ENCODE assay signal across 11 cellular contexts in the genomic region with DNA sequence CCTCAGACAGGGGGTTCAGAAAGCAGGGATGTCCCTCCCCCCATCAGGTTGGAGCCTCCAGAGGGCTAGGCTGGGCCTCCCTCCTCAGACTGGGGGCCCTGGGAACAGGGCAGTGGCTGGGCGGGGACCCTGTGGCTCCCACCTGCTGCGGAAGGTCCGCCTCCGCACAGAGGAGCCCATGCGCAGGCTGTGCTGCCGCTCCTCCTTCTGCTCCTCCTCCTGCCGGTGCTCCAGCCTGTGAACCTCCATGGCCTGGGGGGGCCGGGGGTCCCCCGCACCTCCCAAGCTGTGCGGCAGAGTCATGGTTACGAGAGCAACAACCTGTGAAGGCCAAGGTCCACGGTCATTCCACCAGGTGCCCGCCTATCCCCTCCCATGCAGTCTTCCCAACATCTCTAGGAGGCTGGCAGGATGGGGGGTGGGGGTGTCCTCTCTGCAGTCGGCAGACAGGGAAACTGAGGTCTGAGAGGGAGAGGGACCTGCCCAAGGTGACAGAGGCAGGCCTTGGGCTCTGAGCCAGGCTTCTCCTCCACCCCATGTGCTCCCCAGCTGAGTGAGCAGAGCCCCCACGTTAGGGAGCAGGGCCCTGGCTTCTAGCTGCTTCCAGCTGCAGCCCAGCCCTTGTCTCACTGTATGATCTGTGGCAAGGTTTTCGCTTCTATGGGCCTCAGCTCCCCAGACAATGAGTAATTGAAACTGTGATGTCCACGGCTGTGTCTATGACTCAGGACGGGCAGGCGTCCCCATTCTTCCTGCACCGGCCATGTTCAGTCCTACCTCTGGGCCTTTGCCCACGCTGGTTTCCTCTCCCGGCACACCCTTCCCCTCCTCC. TPM values are rescaled to one million over a fixed set of nuclear protein-coding genes. Genes with fewer than 3 reads are reported as not detected.
DNase-seq lines count a peak whose midpoint lies in the region; ATAC-seq and TF ChIP-seq lines count a peak whose summit lies in the region.
"Had no signal": no experiment of that assay in that cellular context is flagged by ENCODE, and none has a peak within 500 bp of the region (broad histone marks: within the 10 kb centered on the region; RNA-seq: fewer than 3 reads in every experiment).

No MANE protein-coding gene starts in this region.

- H3K4me1 ChIP-seq in BLaER1 treated with 17β-estradiol and CSF1 and Interleukin-3, amounts not matched to agents 10 nM and 100 nM, result peaks cover 17 to 55% (median 42%) of the 10 kb centered on the region in 10 experiments
- peaks cover 9% of the 10 kb centered on the region for H3K4me1 ChIP-seq in mucosa of descending colon (ENCODE audit: low read depth)

- peak overlapping the region in 7 of 11 experiments; percentile 10 to 57 (median 39); a peak in 11 of 22 replicates for H3K4me2 ChIP-seq in BLaER1 treated with 17β-estradiol and CSF1 and Interleukin-3, amounts not matched to agents 10 nM and 100 nM

- no peaks in the 10 kb centered on the region for H4K20me1 ChIP-seq in BLaER1 treated with 17β-estradiol and CSF1 and Interleukin-3, amounts not matched to agents 10 nM and 100 nM

- H3K9me3 Mint-ChIP-seq in natural killer cell treated with Interleukin-12 subunit alpha and Interleukin-12 subunit beta and Interleukin-15 and Interleukin-18, amount 100 ng/mL, for 72 hours, result no peaks in the 10 kb centered on the region

- H3K36me3 ChIP-seq in BLaER1 treated with 17β-estradiol and CSF1 and Interleukin-3, amounts not matched to agents 10 nM and 100 nM, result no peaks in the 10 kb centered on the region
- H3K36me3 ChIP-seq in mucosa of descending colon (ENCODE audit: low read depth), result no peaks in the 10 kb centered on the region
- H3K36me3 ChIP-seq: uterus had no signal

- ATAC-seq in mucosa of descending colon (peak; percentile 73), sciatic nerve (no peak), GM21515 (IDR thresholded peaks at IDR 0.05; ENCODE audit: unreplicated experiment) (no peak), HG02938 (IDR thresholded peaks at IDR 0.05; ENCODE audit: unreplicated experiment) (no peak)
- no peak for ATAC-seq in natural killer cell treated with Interleukin-12 subunit alpha and Interleukin-12 subunit beta and Interleukin-15 and Interleukin-18, amount 100 ng/mL, for 72 hours

- H3K4me3 ChIP-seq in BLaER1 treated with 17β-estradiol and CSF1 and Interleukin-3, amounts not matched to agents 10 nM and 100 nM, result no peak overlapping the region
- no peak overlapping the region for H3K4me3 ChIP-seq in mucosa of descending colon
- H3K4me3 ChIP-seq: uterus had no signal

- TF ChIP-seq CTCF in mucosa of descending colon (IDR thresholded peaks at IDR 0.05), result no peak

- H3K9ac ChIP-seq in BLaER1 treated with 17β-estradiol and CSF1 and Interleukin-3, amounts not matched to agents 10 nM and 100 nM, result peak overlapping the region in 4 of 11 experiments; percentile 3 to 34 (median 18); a peak in 1 of 22 replicates

- peaks cover 5 to 10% of the 10 kb centered on the region in 2 donors for H3K4me1 Mint-ChIP-seq in natural killer cell treated with Interleukin-12 subunit alpha and Interleukin-12 subunit beta and Interleukin-15 and Interleukin-18, amount 100 ng/mL, for 72 hours (ENCODE audit: low read depth in 2 of 2)

- H3K36me3 Mint-ChIP-seq in natural killer cell treated with Interleukin-12 subunit alpha and Interleukin-12 subunit beta and Interleukin-15 and Interleukin-18, amount 100 ng/mL, for 72 hours, result no peaks in the 10 kb centered on the region

- H3K27ac Mint-ChIP-seq in natural killer cell treated with Interleukin-12 subunit alpha and Interleukin-12 subunit beta and Interleukin-15 and Interleukin-18, amount 100 ng/mL, for 72 hours, result no peak overlapping the region

- H3K27ac ChIP-seq in BLaER1 treated with 17β-estradiol and CSF1 and Interleukin-3, amounts not matched to agents 10 nM and 100 nM, result 0 out of 22 replicates have a peak overlapping the region, but pooled peaks of 1 of the 11 experiments have one; percentile 3
- H3K27ac ChIP-seq: uterus had no signal

- intact Hi-C loops in mucosa of descending colon (cut with DNase I, micrococcal nuclease), result no loop called here
- intact Hi-C loops in sciatic nerve (cut with DNase I), result no loop called here

- DNase-seq in HT1080 (ENCODE audit: low read depth) (peak; percentile 91), dermis blood vessel endothelial cell (peak; percentile 83), mucosa of descending colon (peak in 2 of 3 donors; percentile 34 to 61), sciatic nerve (ENCODE audit: low spot score) (no peak)
- DNase-seq in natural killer cell treated with Interleukin-12 subunit alpha and Interleukin-12 subunit beta and Interleukin-15 and Interleukin-18, amount 100 ng/mL, for 72 hours (ENCODE audit: low spot score), result no peak
- DNase-seq: GOT3 had no signal

- H3K9me3 ChIP-seq in BLaER1 treated with 17β-estradiol and CSF1 and Interleukin-3, amounts not matched to agents 10 nM and 100 nM (replicated peaks in 1 of 11), result no peaks in the 10 kb centered on the region
- H3K9me3 ChIP-seq in mucosa of descending colon, result no peaks in the 10 kb centered on the region
- H3K9me3 ChIP-seq: uterus had no signal

- peaks cover 0 to 5% (median 0%) of the 10 kb centered on the region in 11 experiments; a peak in 1 of 22 replicates for H3K27me3 ChIP-seq in BLaER1 treated with 17β-estradiol and CSF1 and Interleukin-3, amounts not matched to agents 10 nM and 100 nM
- H3K27me3 ChIP-seq: uterus had no signal

- H3K27me3 Mint-ChIP-seq in natural killer cell treated with Interleukin-12 subunit alpha and Interleukin-12 subunit beta and Interleukin-15 and Interleukin-18, amount 100 ng/mL, for 72 hours, result peaks cover 8 to 13% of the 10 kb centered on the region in 2 donors

- no peak overlapping the region for H3K4me3 Mint-ChIP-seq in natural killer cell treated with Interleukin-12 subunit alpha and Interleukin-12 subunit beta and Interleukin-15 and Interleukin-18, amount 100 ng/mL, for 72 hours

RNA-seq across cellular contexts. Expression of a gene that starts 3.4 kb away (rescaled TPM):
- total RNA-seq in HT1080 (2014; rRNA removed; shearing (Covaris generic)), result 0.97 and 1.5 TPM in 2 replicates
- polyA plus RNA-seq in HT1080 (2015; cell fraction: cytosol; rRNA removed), result 2.8 TPM in 2 replicates
- polyA plus RNA-seq in HT1080 (2015; cell fraction: nucleus; rRNA removed), result 3.0 and 3.3 TPM in 2 replicates
- total RNA-seq in dermis blood vessel endothelial cell (under 0.01 TPM in 1 of 2 replicates, not detected in the other), mucosa of descending colon (1 to 10 TPM; 2.6 to 3.4 (median 2.7) TPM), sciatic nerve (0.62 TPM)
- not detected for total RNA-seq in natural killer cell treated with Interleukin-12 subunit alpha and Interleukin-12 subunit beta and Interleukin-15 and Interleukin-18, amount 100 ng/mL, for 72 hours
- total RNA-seq: SK-MEL-5 had no signal

RNA-seq across cellular contexts. Expression of a gene that starts 34.4 kb away (rescaled TPM):
- total RNA-seq in HT1080 (2014; rRNA removed; shearing (Covaris generic)), result 0.33 and 0.64 TPM in 2 replicates
- polyA plus RNA-seq in HT1080 (2015; cell fraction: cytosol; rRNA removed), result 0.14 and 0.26 TPM in 2 replicates
- polyA plus RNA-seq in HT1080 (2015; cell fraction: nucleus; rRNA removed), result 0.25 and 0.46 TPM in 2 replicates
- not detected in 2 replicates for total RNA-seq in dermis blood vessel endothelial cell
- 10 to 100 TPM; 13.8 to 43.1 (median 28.2) TPM for total RNA-seq in mucosa of descending colon
- total RNA-seq in sciatic nerve, result not detected
- not detected for total RNA-seq in natural killer cell treated with Interleukin-12 subunit alpha and Interleukin-12 subunit beta and Interleukin-15 and Interleukin-18, amount 100 ng/mL, for 72 hours

Comparison
In these comparisons a context has a peak if more than half of its experiments do, and no peak if none do; other contexts are left out.
1. DNase-seq: peak in HT1080 (single experiment), dermis blood vessel endothelial cell (single experiment) and mucosa of descending colon (2 of 3); none in sciatic nerve (single experiment) and natural killer cell treated with Interleukin-12 subunit alpha and Interleukin-12 subunit beta and Interleukin-15 and Interleukin-18, amount 100 ng/mL, for 72 hours (single experiment).